13 cellular contexts compared by ENCODE assay signal in the genomic region with DNA sequence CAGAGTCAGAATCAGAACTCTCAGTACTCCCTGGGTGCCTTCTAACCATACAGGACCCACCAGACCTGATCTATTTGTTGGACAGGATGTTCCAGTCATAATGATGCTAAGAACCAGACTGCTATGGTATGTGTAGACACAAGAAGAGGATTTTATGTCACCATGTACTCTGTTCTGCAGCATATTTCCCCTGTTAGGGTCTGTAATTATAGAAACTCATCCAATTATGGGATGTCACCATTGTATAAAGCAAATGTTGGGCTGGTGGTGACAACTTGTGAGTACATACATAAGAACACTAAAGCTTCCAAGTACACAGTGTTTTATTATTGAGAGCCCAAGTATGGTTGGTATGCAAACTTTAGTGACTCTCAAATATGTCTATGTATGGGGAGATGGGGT.
DNase-seq lines count a peak whose midpoint lies in the region; ATAC-seq and TF ChIP-seq lines count a peak whose summit lies in the region.
"Had no signal": no experiment of that assay in that cellular context is flagged by ENCODE, and none has a peak within 500 bp of the region (broad histone marks: within the 10 kb centered on the region; RNA-seq: fewer than 3 reads in every experiment).

No MANE protein-coding gene starts in this region.

- TF ChIP-seq POLR2A in IMR-90 (IDR thresholded peaks at IDR 0.05; ENCODE audit: low read depth, low read length) (no peak), tibial nerve (IDR thresholded peaks at IDR 0.05) (no peak)

- BruUV-seq in IMR-90 (replicated peaks; lab: Mats Ljungman, UMichigan): no TSS peak

- no peak overlapping the region for H3K4me3 ChIP-seq in IMR-90 (ENCODE audit: insufficient read depth, low read depth, low read length)
- no peak overlapping the region for H3K4me3 ChIP-seq in rectal smooth muscle tissue (ENCODE audit: low read length)
- H3K4me3 ChIP-seq in tibial nerve: no peak overlapping the region
- H3K4me3 ChIP-seq: K562 had no signal

- H2AK9ac ChIP-seq in IMR-90 (replicated peaks; ENCODE audit: low read depth, low read length, poor library complexity): no peak overlapping the region

- H3K56ac ChIP-seq in IMR-90 (ENCODE audit: extremely low read depth, insufficient read depth, low read length): peak overlapping the region; percentile 48

- peak overlapping the region in 1 of 2 experiments; percentile 61; a peak in 1 of 4 replicates for H4K8ac ChIP-seq in IMR-90 (ENCODE audit: low read depth in 2 of 2, low read length in 2 of 2)

- peaks cover 14% of the 10 kb centered on the region for H3K36me3 ChIP-seq in IMR-90 (ENCODE audit: control insufficient read depth, insufficient read depth, low read length)
- H3K36me3 ChIP-seq in rectal smooth muscle tissue (ENCODE audit: control insufficient read depth, insufficient read depth, low read length): no peaks in the 10 kb centered on the region
- peaks cover 0 to 7% (median 0%) of the 10 kb centered on the region in 3 donors for H3K36me3 ChIP-seq in tibial nerve

- 0 out of 2 replicates have a peak overlapping the region, but pooled peaks have one; percentile 21 for H3K9ac ChIP-seq in IMR-90 (ENCODE audit: low read depth, low read length)
- H3K9ac ChIP-seq in rectal smooth muscle tissue (ENCODE audit: low read length): no peak overlapping the region

- H3K9me3 ChIP-seq in IMR-90 (ENCODE audit: control insufficient read depth, insufficient read depth, low read length) (no peaks in the 10 kb centered on the region), tibial nerve (no peaks in the 10 kb centered on the region)

- peaks cover 22% of the 10 kb centered on the region for H3K9me1 ChIP-seq in IMR-90 (ENCODE audit: insufficient read depth, low read length)

- in situ Hi-C loops in IMR-90 (cut with MboI; ENCODE audit: low sequenced_read_pairs): no loop called here

- H3K4me1 ChIP-seq in IMR-90 (ENCODE audit: control insufficient read depth, insufficient read depth, low read length): peaks cover 34% of the 10 kb centered on the region
- peaks cover 18% of the 10 kb centered on the region for H3K4me1 ChIP-seq in rectal smooth muscle tissue (ENCODE audit: control insufficient read depth, insufficient read depth, low read length)
- peaks cover 0 to 38% (median 8%) of the 10 kb centered on the region in 4 donors for H3K4me1 ChIP-seq in tibial nerve

- ATAC-seq in GM18868 (IDR thresholded peaks at IDR 0.05; ENCODE audit: unreplicated experiment) (peak; percentile 86), HG02588 (IDR thresholded peaks at IDR 0.05; ENCODE audit: unreplicated experiment) (peak; percentile 72), IMR-90 (ENCODE audit: low read depth) (peak; percentile 40), HG02763 (IDR thresholded peaks at IDR 0.05; ENCODE audit: unreplicated experiment) (no peak), GM18517 (IDR thresholded peaks at IDR 0.05; ENCODE audit: unreplicated experiment) (no peak)
- ATAC-seq: K562 had no signal

- peak overlapping the region; percentile 93 for H2BK5ac ChIP-seq in IMR-90 (ENCODE audit: low read depth, low read length, poor library complexity, severe bottlenecking)

- no peak for DNase-seq in IMR-90
- no peak for DNase-seq in HUDEP-2 (lab: John Stamatoyannopoulos, UW; ENCODE audit: unreplicated experiment in 76 of 76)
- no peak for DNase-seq in tibial nerve (ENCODE audit: low spot score in 2 of 2)
- DNase-seq: activated effector memory CD4-positive, alpha-beta T cell treated with anti-CD3 and anti-CD28 coated beads, Interleukin-2, amount 50 U/mL, for 16 hours; effector memory CD4-positive, alpha-beta T cell; immature natural killer cell; NCI-H524 treated with DMSO at 0.1 percent for 48 hours had no signal

- H2BK15ac ChIP-seq in IMR-90 (ENCODE audit: low read depth, low read length): 0 out of 3 replicates have a peak overlapping the region, but pooled peaks have one; percentile 3

- dilution Hi-C loops in IMR-90 (cut with HindIII; ENCODE audit: low sequenced_read_pairs, unreplicated experiment): no loop called here

- H2BK120ac ChIP-seq in IMR-90 (ENCODE audit: low read depth, low read length): peak overlapping the region; percentile 92

- H3K4me2 ChIP-seq in IMR-90 (ENCODE audit: low read depth, low read length): peak overlapping the region; percentile 68

- H3K23ac ChIP-seq in IMR-90 (ENCODE audit: low read depth, low read length): peak overlapping the region; percentile 32

- TF ChIP-seq EP300 in tibial nerve (IDR thresholded peaks at IDR 0.05): no peak

- H3K27me3 ChIP-seq in IMR-90 (ENCODE audit: control insufficient read depth, insufficient read depth, low read length) (no peaks in the 10 kb centered on the region), rectal smooth muscle tissue (ENCODE audit: control insufficient read depth, insufficient read depth, low read length) (no peaks in the 10 kb centered on the region), tibial nerve (no peaks in the 10 kb centered on the region)

- H3K27ac ChIP-seq in IMR-90 (ENCODE audit: insufficient read depth, low read length) (peak overlapping the region; percentile 86; the same call in 1 of the 2 replicates), rectal smooth muscle tissue (ENCODE audit: low read depth, low read length) (peak overlapping the region; percentile 81), tibial nerve (peak overlapping the region in 1 of 4 donors; percentile 19)

- intact Hi-C loops in IMR-90 (cut with micrococcal nuclease): no loop called here

- POLR2A ChIA-PET in IMR-90 (lab: Charles Lee; ENCODE audit: unreplicated experiment): no interaction called here

- H3K4ac ChIP-seq in IMR-90 (ENCODE audit: low read depth, low read length): peak overlapping the region; percentile 44

- peak overlapping the region; percentile 64; the same call in 1 of the 2 replicates for H4K91ac ChIP-seq in IMR-90 (ENCODE audit: insufficient read depth, low read depth, low read length)

- no peak overlapping the region for H2AFZ ChIP-seq in IMR-90 (replicated peaks; ENCODE audit: low read length, poor library complexity)

- H3K79me1 ChIP-seq in IMR-90 (ENCODE audit: low read depth in 1 of 2, low read length in 2 of 2): peaks cover 36 to 69% of the 10 kb centered on the region in 2 experiments

- H2AK5ac ChIP-seq in IMR-90 (ENCODE audit: low read depth, low read length): 0 out of 2 replicates have a peak overlapping the region, but pooled peaks have one; percentile 1

- H3K18ac ChIP-seq in IMR-90 (ENCODE audit: low read depth, low read length): peak overlapping the region; percentile 93

- TF ChIP-seq RAD21 in IMR-90 (IDR thresholded peaks at IDR 0.05; ENCODE audit: low read length): no peak

- CTCF ChIA-PET in IMR-90 (lab: Yijun Ruan, JAX): interaction anchor here (0.5 kb wide), 1 partner anchor 1885 kb away, joined by 3 read pairs; no protein-coding TSS in a partner anchor

- no peak for TF ChIP-seq CTCF in IMR-90 (conservative IDR thresholded peaks at IDR 0.05; ENCODE audit: low read depth, low read length)
- TF ChIP-seq CTCF in tibial nerve (IDR thresholded peaks at IDR 0.05): no peak

- H2BK20ac ChIP-seq in IMR-90 (ENCODE audit: low read depth, low read length): peak overlapping the region; percentile 75

- peaks cover 49% of the 10 kb centered on the region; the same call in 1 of the 2 replicates for H4K20me1 ChIP-seq in IMR-90 (ENCODE audit: insufficient read depth, low read length)

- H4K5ac ChIP-seq in IMR-90 (ENCODE audit: low read depth, low read length): peak overlapping the region; percentile 65

- H3K14ac ChIP-seq in IMR-90 (replicated peaks; ENCODE audit: low read depth, low read length): peak overlapping the region; percentile 71

TF ChIP-seq in IMR-90, 13 proteins besides CTCF, POLR2A, EP300 and RAD21:
- TF ChIP-seq NFE2L2 (IDR thresholded peaks at IDR 0.05; ENCODE audit: low read depth, low read length) (no peak), MAFK (IDR thresholded peaks at IDR 0.05; ENCODE audit: low read depth, low read length) (no peak), RFX5 (IDR thresholded peaks at IDR 0.05; ENCODE audit: low read depth, low read length) (no peak), FOS (IDR thresholded peaks at IDR 0.05; ENCODE audit: low read depth, low read length) (no peak), RCOR1 (IDR thresholded peaks at IDR 0.05; ENCODE audit: insufficient replicate concordance, low read length) (no peak), MXI1 (IDR thresholded peaks at IDR 0.05; ENCODE audit: borderline replicate concordance, low read depth, low read length) (no peak), SMC3 (IDR thresholded peaks at IDR 0.05; ENCODE audit: low read depth, low read length) (no peak), CEBPB (IDR thresholded peaks at IDR 0.05; ENCODE audit: low read depth, low read length) (no peak), BHLHE40 (IDR thresholded peaks at IDR 0.05; ENCODE audit: low read depth, low read length) (no peak)
- TF ChIP-seq, protein P1, sequence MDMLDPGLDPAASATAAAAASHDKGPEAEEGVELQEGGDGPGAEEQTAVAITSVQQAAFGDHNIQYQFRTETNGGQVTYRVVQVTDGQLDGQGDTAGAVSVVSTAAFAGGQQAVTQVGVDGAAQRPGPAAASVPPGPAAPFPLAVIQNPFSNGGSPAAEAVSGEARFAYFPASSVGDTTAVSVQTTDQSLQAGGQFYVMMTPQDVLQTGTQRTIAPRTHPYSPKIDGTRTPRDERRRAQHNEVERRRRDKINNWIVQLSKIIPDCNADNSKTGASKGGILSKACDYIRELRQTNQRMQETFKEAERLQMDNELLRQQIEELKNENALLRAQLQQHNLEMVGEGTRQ (IDR thresholded peaks at IDR 0.05; ENCODE audit: low read depth, low read length): no peak
- TF ChIP-seq, protein P2, sequence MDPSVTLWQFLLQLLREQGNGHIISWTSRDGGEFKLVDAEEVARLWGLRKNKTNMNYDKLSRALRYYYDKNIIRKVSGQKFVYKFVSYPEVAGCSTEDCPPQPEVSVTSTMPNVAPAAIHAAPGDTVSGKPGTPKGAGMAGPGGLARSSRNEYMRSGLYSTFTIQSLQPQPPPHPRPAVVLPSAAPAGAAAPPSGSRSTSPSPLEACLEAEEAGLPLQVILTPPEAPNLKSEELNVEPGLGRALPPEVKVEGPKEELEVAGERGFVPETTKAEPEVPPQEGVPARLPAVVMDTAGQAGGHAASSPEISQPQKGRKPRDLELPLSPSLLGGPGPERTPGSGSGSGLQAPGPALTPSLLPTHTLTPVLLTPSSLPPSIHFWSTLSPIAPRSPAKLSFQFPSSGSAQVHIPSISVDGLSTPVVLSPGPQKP (IDR thresholded peaks at IDR 0.05; ENCODE audit: borderline replicate concordance, low read depth, low read length): no peak

Comparison
In these comparisons a context has a peak if more than half of its experiments do, and no peak if none do; other contexts are left out.
1. ATAC-seq: peak in GM18868 (single experiment), HG02588 (single experiment) and IMR-90 (single experiment); none in HG02763 (single experiment) and GM18517 (single experiment).